13 cellular contexts compared by ENCODE assay signal in the genomic region with DNA sequence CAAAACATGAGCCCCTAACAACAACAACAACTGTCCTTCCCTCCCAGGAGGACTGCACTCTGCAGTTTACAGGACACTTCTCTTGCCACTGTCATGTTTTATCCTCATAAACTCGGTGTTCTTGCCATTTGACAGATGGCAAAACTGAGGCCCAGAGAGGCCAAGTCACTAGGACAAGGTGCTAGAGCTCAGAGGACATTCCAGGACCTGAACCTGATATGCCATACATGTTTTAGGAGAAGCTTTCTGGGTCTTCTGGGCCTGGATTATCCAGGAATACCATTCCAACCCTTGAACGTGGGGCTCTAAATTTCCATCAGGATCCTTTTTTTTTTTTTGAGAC. TPM values are rescaled to one million over a fixed set of nuclear protein-coding genes. Genes with fewer than 3 reads are reported as not detected.
DNase-seq lines count a peak whose midpoint lies in the region; ATAC-seq and TF ChIP-seq lines count a peak whose summit lies in the region.
"Had no signal": no experiment of that assay in that cellular context is flagged by ENCODE, and none has a peak within 500 bp of the region (broad histone marks: within the 10 kb centered on the region; RNA-seq: fewer than 3 reads in every experiment).

No MANE protein-coding gene starts in this region.

- DNase-seq in GM23338 (ENCODE audit: low spot score) (no peak), breast epithelium (ENCODE audit: low spot score in 2 of 2) (no peak), kidney epithelial cell (ENCODE audit: low read depth) (no peak), DMS79 treated with DMSO at 0.1 percent for 48 hours (lab: John Stamatoyannopoulos, UW) (no peak)
- no peak for DNase-seq in activated CD4-positive, alpha-beta T cell treated with anti-CD3 and anti-CD28 coated beads for 1 hour
- no peak for DNase-seq in activated CD4-positive, alpha-beta T cell treated with anti-CD3 and anti-CD28 coated beads for 48 hours
- no peak for DNase-seq in effector memory CD8-positive, alpha-beta T cell
- DNase-seq: NCI-H1048; NCI-H774; stimulated activated CD4-positive, alpha-beta T cell treated with anti-CD3 and anti-CD28 coated beads, Interleukin-2, amount 100 ng/mL, for 48 hours had no signal

- H3K27me3 ChIP-seq in GM23338 (ENCODE audit: insufficient read depth), result no peaks in the 10 kb centered on the region
- no peaks in the 10 kb centered on the region for H3K27me3 ChIP-seq in breast epithelium
- no peaks in the 10 kb centered on the region for H3K27me3 ChIP-seq in kidney epithelial cell (ENCODE audit: control insufficient read depth, insufficient read depth, low read length)
- H3K27me3 ChIP-seq in skeletal muscle satellite cell (ENCODE audit: control insufficient read depth, insufficient read depth, low read length), result no peaks in the 10 kb centered on the region

- H3K4me3 Mint-ChIP-seq in GM23338, result peak overlapping the region; percentile 43; the same call in 2 of the 3 replicates
- no peak overlapping the region for H3K4me3 Mint-ChIP-seq in effector memory CD8-positive, alpha-beta T cell

- intact Hi-C loops in breast epithelium (cut with DNase I; ENCODE audit: low total_unique reads), result no loop called here

- H3K36me3 ChIP-seq in GM23338 (ENCODE audit: insufficient read depth) (no peaks in the 10 kb centered on the region), breast epithelium (no peaks in the 10 kb centered on the region), kidney epithelial cell (ENCODE audit: control insufficient read depth, insufficient read depth, low read length) (no peaks in the 10 kb centered on the region), skeletal muscle satellite cell (ENCODE audit: insufficient read depth, low read length) (no peaks in the 10 kb centered on the region)

- no peak for TF ChIP-seq POLR2A in breast epithelium (IDR thresholded peaks at IDR 0.05)

- H3K4me3 ChIP-seq in GM23338, result peak overlapping the region; percentile 50; the same call in 1 of the 2 replicates
- peak overlapping the region; percentile 17 to 60 (median 42) for H3K4me3 ChIP-seq in breast epithelium
- H3K4me3 ChIP-seq in kidney epithelial cell (ENCODE audit: low read depth, low read length), result peak overlapping the region; percentile 29
- peak overlapping the region; percentile 59 for H3K4me3 ChIP-seq in skeletal muscle satellite cell (ENCODE audit: low read length)

- peaks cover 32% of the 10 kb centered on the region for H3K4me1 Mint-ChIP-seq in GM23338
- no peaks in the 10 kb centered on the region for H3K4me1 Mint-ChIP-seq in effector memory CD8-positive, alpha-beta T cell (ENCODE audit: low read depth in 2 of 2)

- ATAC-seq in GM23338, result no peak
- no peak for ATAC-seq in effector memory CD8-positive, alpha-beta T cell (replicated peaks)

- H3K4me1 ChIP-seq in GM23338 (ENCODE audit: insufficient read depth) (peaks cover 20% of the 10 kb centered on the region), breast epithelium (peaks cover 6 to 8% of the 10 kb centered on the region in 2 donors), skeletal muscle satellite cell (ENCODE audit: control insufficient read depth, insufficient read depth, low read length) (peaks cover 13% of the 10 kb centered on the region)

- H3K36me3 Mint-ChIP-seq in GM23338 (ENCODE audit: low read depth), result no peaks in the 10 kb centered on the region
- H3K36me3 Mint-ChIP-seq in effector memory CD8-positive, alpha-beta T cell (ENCODE audit: insufficient read depth), result peaks cover 9% of the 10 kb centered on the region
- H3K36me3 Mint-ChIP-seq: CD14-positive monocyte had no signal

- H3K4me2 ChIP-seq in GM23338 (peak overlapping the region; percentile 80), skeletal muscle satellite cell (ENCODE audit: low read length) (peak overlapping the region; percentile 74)

- H3K9me3 ChIP-seq in breast epithelium (no peaks in the 10 kb centered on the region), skeletal muscle satellite cell (replicated peaks; ENCODE audit: low read length) (no peaks in the 10 kb centered on the region)

- H3K79me2 ChIP-seq in GM23338 (replicated peaks; ENCODE audit: insufficient read depth), result no peaks in the 10 kb centered on the region

- TF ChIP-seq CTCF in GM23338 (conservative IDR thresholded peaks at IDR 0.05; ENCODE audit: low read depth in 2 of 2) (no peak), breast epithelium (IDR thresholded peaks at IDR 0.05) (no peak), kidney epithelial cell (IDR thresholded peaks at IDR 0.05; ENCODE audit: insufficient read depth, low read length, poor library complexity, severe bottlenecking) (no peak)

- H2AFZ ChIP-seq in GM23338, result peak overlapping the region; percentile 96

- H4K20me1 ChIP-seq in GM23338 (replicated peaks; ENCODE audit: insufficient read depth), result no peaks in the 10 kb centered on the region

- H3K27ac ChIP-seq in GM23338 (ENCODE audit: low read depth) (peak overlapping the region; percentile 94), breast epithelium (peak overlapping the region; percentile 94 to 96)

- H3K27me3 Mint-ChIP-seq in GM23338 (ENCODE audit: insufficient read depth, low read depth, poor library complexity), result peaks cover 20% of the 10 kb centered on the region
- peaks cover 17 to 33% of the 10 kb centered on the region in 2 donors for H3K27me3 Mint-ChIP-seq in effector memory CD8-positive, alpha-beta T cell

- H3K9me2 ChIP-seq in GM23338 (ENCODE audit: insufficient read depth), result no peaks in the 10 kb centered on the region

- H3F3A ChIP-seq in GM23338 (replicated peaks; ENCODE audit: low read depth), result peaks cover 14% of the 10 kb centered on the region; the same call in 1 of the 2 replicates

- H3K9me3 Mint-ChIP-seq in GM23338, result no peaks in the 10 kb centered on the region
- H3K9me3 Mint-ChIP-seq in effector memory CD8-positive, alpha-beta T cell, result no peaks in the 10 kb centered on the region
- H3K9me3 Mint-ChIP-seq: CD14-positive monocyte had no signal

- H3K27ac Mint-ChIP-seq in GM23338, result peak overlapping the region; percentile 74; the same call in 1 of the 2 replicates
- no peak overlapping the region for H3K27ac Mint-ChIP-seq in effector memory CD8-positive, alpha-beta T cell

- H3K9ac ChIP-seq in skeletal muscle satellite cell (ENCODE audit: low read depth, low read length), result peak overlapping the region; percentile 35

TF ChIP-seq in GM23338, 12 proteins besides CTCF, POLR2A, EP300 and RAD21:
- no peak for TF ChIP-seq ZNF331 (CRISPR knock-in tag; IDR thresholded peaks at IDR 0.05; ENCODE audit: low read depth)
- no peak for TF ChIP-seq CREB1 (CRISPR knock-in tag; IDR thresholded peaks at IDR 0.05; ENCODE audit: low read depth)
- no peak for TF ChIP-seq NANOG (IDR thresholded peaks at IDR 0.05; ENCODE audit: borderline replicate concordance)
- no peak for TF ChIP-seq JUNB (IDR thresholded peaks at IDR 0.05; ENCODE audit: unreplicated experiment)
- TF ChIP-seq ZNF114 (CRISPR knock-in tag; IDR thresholded peaks at IDR 0.05), result no peak
- no peak for TF ChIP-seq POLR2AphosphoS5 (IDR thresholded peaks at IDR 0.05; ENCODE audit: low read depth)
- no peak for TF ChIP-seq EZH2phosphoT487 (IDR thresholded peaks at IDR 0.05; ENCODE audit: unreplicated experiment)
- no peak for TF ChIP-seq EZH2 (IDR thresholded peaks at IDR 0.05; ENCODE audit: low read depth, unreplicated experiment)
- no peak for TF ChIP-seq STAT1 (IDR thresholded peaks at IDR 0.05; ENCODE audit: unreplicated experiment)
- TF ChIP-seq, protein P1, sequence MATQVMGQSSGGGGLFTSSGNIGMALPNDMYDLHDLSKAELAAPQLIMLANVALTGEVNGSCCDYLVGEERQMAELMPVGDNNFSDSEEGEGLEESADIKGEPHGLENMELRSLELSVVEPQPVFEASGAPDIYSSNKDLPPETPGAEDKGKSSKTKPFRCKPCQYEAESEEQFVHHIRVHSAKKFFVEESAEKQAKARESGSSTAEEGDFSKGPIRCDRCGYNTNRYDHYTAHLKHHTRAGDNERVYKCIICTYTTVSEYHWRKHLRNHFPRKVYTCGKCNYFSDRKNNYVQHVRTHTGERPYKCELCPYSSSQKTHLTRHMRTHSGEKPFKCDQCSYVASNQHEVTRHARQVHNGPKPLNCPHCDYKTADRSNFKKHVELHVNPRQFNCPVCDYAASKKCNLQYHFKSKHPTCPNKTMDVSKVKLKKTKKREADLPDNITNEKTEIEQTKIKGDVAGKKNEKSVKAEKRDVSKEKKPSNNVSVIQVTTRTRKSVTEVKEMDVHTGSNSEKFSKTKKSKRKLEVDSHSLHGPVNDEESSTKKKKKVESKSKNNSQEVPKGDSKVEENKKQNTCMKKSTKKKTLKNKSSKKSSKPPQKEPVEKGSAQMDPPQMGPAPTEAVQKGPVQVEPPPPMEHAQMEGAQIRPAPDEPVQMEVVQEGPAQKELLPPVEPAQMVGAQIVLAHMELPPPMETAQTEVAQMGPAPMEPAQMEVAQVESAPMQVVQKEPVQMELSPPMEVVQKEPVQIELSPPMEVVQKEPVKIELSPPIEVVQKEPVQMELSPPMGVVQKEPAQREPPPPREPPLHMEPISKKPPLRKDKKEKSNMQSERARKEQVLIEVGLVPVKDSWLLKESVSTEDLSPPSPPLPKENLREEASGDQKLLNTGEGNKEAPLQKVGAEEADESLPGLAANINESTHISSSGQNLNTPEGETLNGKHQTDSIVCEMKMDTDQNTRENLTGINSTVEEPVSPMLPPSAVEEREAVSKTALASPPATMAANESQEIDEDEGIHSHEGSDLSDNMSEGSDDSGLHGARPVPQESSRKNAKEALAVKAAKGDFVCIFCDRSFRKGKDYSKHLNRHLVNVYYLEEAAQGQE (IDR thresholded peaks at IDR 0.05; ENCODE audit: unreplicated experiment), result no peak

RNA-seq across cellular contexts. Expression of gene TENT5B, which starts 19.4 kb away (rescaled TPM):
- 160 and 170 TPM in 2 replicates for total RNA-seq in GM23338 (2014; rRNA removed; shearing (Covaris generic))
- polyA plus RNA-seq in GM23338 (2016; fragmentation: Nextera tagmentation; extraction: Ambion mirVana), result 69.1 and 78.0 TPM in 2 replicates
- total RNA-seq in breast epithelium, result 10 to 100 TPM; 15.2 to 46.2 (median 23.9) TPM
- total RNA-seq in kidney epithelial cell, result 1.9 and 2.2 TPM in 2 replicates
- total RNA-seq in skeletal muscle satellite cell (2012; rRNA removed), result 2.0 and 3.3 TPM in 2 replicates
- total RNA-seq: activated CD8-positive, alpha-beta memory T cell treated with anti-CD3 and anti-CD28 coated beads for 36 hours had no signal

RNA-seq across cellular contexts. Expression of gene TRNP1, which starts 38.6 kb away (rescaled TPM):
- total RNA-seq in GM23338 (2014; rRNA removed; shearing (Covaris generic)), result 54.3 and 69.3 TPM in 2 replicates
- polyA plus RNA-seq in GM23338 (2016; fragmentation: Nextera tagmentation; extraction: Ambion mirVana), result 21.2 and 29.4 TPM in 2 replicates
- total RNA-seq in breast epithelium (10 to 100 TPM in 2 of 3 donors, 1 to 10 TPM in 1; 1.6 to 27.8 (median 16.7) TPM), kidney epithelial cell (78.0 and 127 TPM in 2 replicates)
- 46.6 and 89.8 TPM in 2 replicates for total RNA-seq in skeletal muscle satellite cell (2012; rRNA removed)
